Comparison of ENCODE assay signal across 1 cellular context in genomic region chr15:33314115-33314514, GRCh38.
TF ChIP-seq lines count a peak whose summit lies in the region.

No MANE protein-coding gene starts in this region.

TF ChIP-seq in A549, 52 proteins besides CTCF, POLR2A, EP300 and RAD21 (continued from another document):
- TF ChIP-seq REST (IDR thresholded peaks at IDR 0.05) = no peak
- no peak for TF ChIP-seq RARB (CRISPR knock-in tag; IDR thresholded peaks at IDR 0.05)
- no peak for TF ChIP-seq ZSCAN20 (CRISPR knock-in tag; IDR thresholded peaks at IDR 0.05)
